Comparison of ENCODE assay signal across 2 cellular contexts in genomic region chr9:98124637-98125426, GRCh38.
TF ChIP-seq lines count a peak whose summit lies in the region.

No MANE protein-coding gene starts in this region.

TF ChIP-seq in IMR-90, 13 proteins besides CTCF, POLR2A, EP300 and RAD21:
- no peak for TF ChIP-seq MAZ (IDR thresholded peaks at IDR 0.05; ENCODE audit: borderline replicate concordance, low read depth, low read length)
- TF ChIP-seq FOS (IDR thresholded peaks at IDR 0.05; ENCODE audit: low read depth, low read length): no peak
- no peak for TF ChIP-seq RFX5 (IDR thresholded peaks at IDR 0.05; ENCODE audit: low read depth, low read length)
- no peak for TF ChIP-seq NFE2L2 (IDR thresholded peaks at IDR 0.05; ENCODE audit: low read depth, low read length)
- no peak for TF ChIP-seq MXI1 (IDR thresholded peaks at IDR 0.05; ENCODE audit: borderline replicate concordance, low read depth, low read length)
- TF ChIP-seq RCOR1 (IDR thresholded peaks at IDR 0.05; ENCODE audit: insufficient replicate concordance, low read length): no peak
- TF ChIP-seq CEBPB (IDR thresholded peaks at IDR 0.05; ENCODE audit: low read depth, low read length): no peak
- no peak for TF ChIP-seq SMC3 (IDR thresholded peaks at IDR 0.05; ENCODE audit: low read depth, low read length)
- no peak for TF ChIP-seq BHLHE40 (IDR thresholded peaks at IDR 0.05; ENCODE audit: low read depth, low read length)

TF ChIP-seq in SK-N-SH, 30 proteins besides CTCF, POLR2A, EP300 and RAD21:
- TF ChIP-seq TEAD4 (IDR thresholded peaks at IDR 0.05; ENCODE audit: borderline replicate concordance, insufficient read depth): no peak
